ENCODE assay signal across 16 cellular contexts in genomic region chr2:166000401-166000800, GRCh38. TPM values are rescaled to one million over a fixed set of nuclear protein-coding genes. Genes with fewer than 3 reads are reported as not detected.
DNase-seq lines count a peak whose midpoint lies in the region; ATAC-seq and TF ChIP-seq lines count a peak whose summit lies in the region.
"Had no signal": no experiment of that assay in that cellular context is flagged by ENCODE, and none has a peak within 500 bp of the region (broad histone marks: within the 10 kb centered on the region; RNA-seq: fewer than 3 reads in every experiment).

No MANE protein-coding gene starts in this region.

- WGBS in heart left ventricle, 4 donors = 48 to 63% (median 59%) methylated on average over 2 of the region's 2 CpGs

- no peaks in the 10 kb centered on the region for H3K27me3 Mint-ChIP-seq in WTC11 (ENCODE audit: low read depth)

- H3K9me3 ChIP-seq in neuron (ENCODE audit: low read length) (no peaks in the 10 kb centered on the region), lower lobe of right lung (no peaks in the 10 kb centered on the region), heart left ventricle (no peaks in the 10 kb centered on the region)
- H3K9me3 ChIP-seq: BLaER1 had no signal

- H3K36me3 ChIP-seq in neuron (ENCODE audit: insufficient read depth, low read length) (no peaks in the 10 kb centered on the region), lower lobe of right lung (no peaks in the 10 kb centered on the region), heart left ventricle (no peaks in the 10 kb centered on the region)
- H3K36me3 ChIP-seq: BLaER1 had no signal

- H2AFZ ChIP-seq in neuron (ENCODE audit: low read depth, low read length) = peak overlapping the region; percentile 40

- ATAC-seq in WTC11 = peak; percentile 30; the same call in 1 of the 2 replicates
- no peak for ATAC-seq in lower lobe of right lung
- no peak for ATAC-seq in heart left ventricle

- no peak overlapping the region for H3K4me3 Mint-ChIP-seq in WTC11
- H3K4me3 Mint-ChIP-seq: CD14-positive monocyte; CD4-positive, alpha-beta memory T cell; H9 had no signal

- no peaks in the 10 kb centered on the region for H3K27me3 ChIP-seq in neuron (ENCODE audit: insufficient read depth, low read length)
- H3K27me3 ChIP-seq in lower lobe of right lung (ENCODE audit: low read depth) = no peaks in the 10 kb centered on the region
- H3K27me3 ChIP-seq in heart left ventricle = no peaks in the 10 kb centered on the region
- H3K27me3 ChIP-seq: BLaER1 had no signal

- H3K4me1 Mint-ChIP-seq in WTC11 = no peaks in the 10 kb centered on the region
- H3K4me1 Mint-ChIP-seq: CD14-positive monocyte; CD4-positive, alpha-beta memory T cell had no signal

- DNase-seq in COLO829 (ENCODE audit: low spot score) = peak; percentile 2
- DNase-seq in NCI-H82 (lab: John Stamatoyannopoulos, UW) = peak; percentile 85
- DNase-seq in WTC11 (ENCODE audit: low spot score) = no peak
- DNase-seq in erythroblast (lab: John Stamatoyannopoulos, UW) = no peak
- no peak for DNase-seq in lower lobe of right lung
- DNase-seq in heart left ventricle = no peak
- DNase-seq in UCSD-AML1 (lab: John Stamatoyannopoulos, UW; ENCODE audit: unreplicated experiment) = no peak
- DNase-seq: 8988T; Calu3; CD4-positive, alpha-beta memory T cell; DMS79 treated with DMSO at 0.1 percent for 48 hours; GF-D8; H9 had no signal

- CTCF ChIA-PET in WTC11 (lab: Charles Lee) = interaction anchor here (1.2 kb wide), 1 partner anchor 45 kb away, joined by 3 read pairs; no protein-coding TSS in a partner anchor

- TF ChIP-seq CTCF in WTC11 (IDR thresholded peaks at IDR 0.05) = no peak
- no peak for TF ChIP-seq CTCF in lower lobe of right lung (IDR thresholded peaks at IDR 0.05)
- no peak for TF ChIP-seq CTCF in heart left ventricle (IDR thresholded peaks at IDR 0.05)

- TF ChIP-seq POLR2A in erythroblast (IDR thresholded peaks at IDR 0.05; ENCODE audit: low read length) (no peak), heart left ventricle (IDR thresholded peaks at IDR 0.05) (no peak)

- H3K36me3 Mint-ChIP-seq in WTC11 = no peaks in the 10 kb centered on the region
- H3K36me3 Mint-ChIP-seq: CD14-positive monocyte; CD4-positive, alpha-beta memory T cell had no signal

- POLR2A ChIA-PET in WTC11 (lab: Charles Lee) = no interaction called here

- no peaks in the 10 kb centered on the region for H3K9me3 Mint-ChIP-seq in WTC11
- H3K9me3 Mint-ChIP-seq: CD4-positive, alpha-beta memory T cell; H9 had no signal

- H3K27ac ChIP-seq in lower lobe of right lung (no peak overlapping the region), heart left ventricle (no peak overlapping the region)
- H3K27ac ChIP-seq: BLaER1 had no signal

- H3K4me1 ChIP-seq in neuron (ENCODE audit: insufficient read depth, low read length) = no peaks in the 10 kb centered on the region
- no peaks in the 10 kb centered on the region for H3K4me1 ChIP-seq in lower lobe of right lung
- no peaks in the 10 kb centered on the region for H3K4me1 ChIP-seq in heart left ventricle
- H3K4me1 ChIP-seq: BLaER1 had no signal

- intact Hi-C loops in lower lobe of right lung (cut with DNase I) (no loop called here), heart left ventricle (cut with DNase I) (no loop called here)

- H3K27ac Mint-ChIP-seq in WTC11 = no peak overlapping the region
- H3K27ac Mint-ChIP-seq: CD14-positive monocyte; CD4-positive, alpha-beta memory T cell had no signal

- no peak overlapping the region for H3K4me3 ChIP-seq in neuron (ENCODE audit: low read length)
- H3K4me3 ChIP-seq in lower lobe of right lung = no peak overlapping the region
- H3K4me3 ChIP-seq in heart left ventricle = no peak overlapping the region
- H3K4me3 ChIP-seq: BLaER1 had no signal

TF ChIP-seq in WTC11, 78 proteins besides CTCF, POLR2A, EP300 and RAD21 (continues in another document):
- TF ChIP-seq RELA (CRISPR knock-in tag; IDR thresholded peaks at IDR 0.05; ENCODE audit: borderline replicate concordance) (no peak), ZNF532 (CRISPR knock-in tag; IDR thresholded peaks at IDR 0.05; ENCODE audit: borderline replicate concordance) (no peak), PRRX2 (CRISPR knock-in tag; IDR thresholded peaks at IDR 0.05) (no peak), CREM (CRISPR knock-in tag; IDR thresholded peaks at IDR 0.05) (no peak), ATF1 (CRISPR knock-in tag; IDR thresholded peaks at IDR 0.05) (no peak), TEAD1 (CRISPR knock-in tag; IDR thresholded peaks at IDR 0.05) (no peak), HMGA2 (CRISPR knock-in tag; IDR thresholded peaks at IDR 0.05) (no peak), GABPB1 (CRISPR knock-in tag; IDR thresholded peaks at IDR 0.05) (no peak), IRF1 (CRISPR knock-in tag; IDR thresholded peaks at IDR 0.05) (no peak), NR3C1 (CRISPR knock-in tag; conservative IDR thresholded peaks at IDR 0.05; ENCODE audit: low read depth) (no peak), SOX15 (CRISPR knock-in tag; IDR thresholded peaks at IDR 0.05) (no peak), ZNF138 (CRISPR knock-in tag; conservative IDR thresholded peaks at IDR 0.05) (no peak), NR1H2 (CRISPR knock-in tag; IDR thresholded peaks at IDR 0.05) (no peak), PRDM15 (CRISPR knock-in tag; IDR thresholded peaks at IDR 0.05) (no peak)

RNA-seq across cellular contexts. Expression of gene TTC21B, which starts 46.8 kb away (rescaled TPM):
- total RNA-seq in WTC11 (2021) = 16.9 to 20.8 TPM (median 17.8 TPM) in 3 replicates
- total RNA-seq in lower lobe of right lung = 25.8 TPM
- 10 to 100 TPM in 8 of 9 donors, 1 to 10 TPM in 1; 8.8 to 16.1 (median 13.6) TPM for total RNA-seq in heart left ventricle
- 1 to 10 TPM; 3.7 to 5.4 TPM for polyA plus RNA-seq in heart left ventricle

Comparison
In these comparisons a context has a peak if more than half of its experiments do, and no peak if none do; other contexts are left out.
1. DNase-seq: peak in COLO829 (single experiment) and NCI-H82 (single experiment); none in WTC11 (single experiment), erythroblast (0 of 2), lower lobe of right lung (single experiment), heart left ventricle (0 of 5) and UCSD-AML1 (single experiment).